Comparison of ENCODE assay signal across 11 cellular contexts in genomic region chr1:156492013-156492590, GRCh38. TPM values are rescaled to one million over a fixed set of nuclear protein-coding genes. Genes with fewer than 3 reads are reported as not detected.
DNase-seq lines count a peak whose midpoint lies in the region; ATAC-seq and TF ChIP-seq lines count a peak whose summit lies in the region.
"Had no signal": no experiment of that assay in that cellular context is flagged by ENCODE, and none has a peak within 500 bp of the region (broad histone marks: within the 10 kb centered on the region; RNA-seq: fewer than 3 reads in every experiment).

No MANE protein-coding gene starts in this region.

- peaks cover 15 to 98% of the 10 kb centered on the region in 2 donors for H3K4me1 ChIP-seq in right atrium auricular region
- H3K4me1 ChIP-seq in subcutaneous abdominal adipose tissue (ENCODE audit: control insufficient read depth in 5 of 5, insufficient read depth in 5 of 5, low read length in 5 of 5) = peaks cover 58 to 92% (median 90%) of the 10 kb centered on the region in 5 donors

- H3K27ac ChIP-seq in WERI-Rb-1 (peak overlapping the region; percentile 89), right atrium auricular region (peak overlapping the region; percentile 97 to 100), subcutaneous abdominal adipose tissue (ENCODE audit: low read depth, low read length) (peak overlapping the region; percentile 72)

- H3K9me3 ChIP-seq in WERI-Rb-1 (ENCODE audit: severe bottlenecking) (no peaks in the 10 kb centered on the region), right atrium auricular region (no peaks in the 10 kb centered on the region), subcutaneous abdominal adipose tissue (ENCODE audit: control insufficient read depth in 5 of 5, low read length in 5 of 5) (no peaks in the 10 kb centered on the region)

- H3K27me3 ChIP-seq in WERI-Rb-1 (ENCODE audit: insufficient read depth, low read depth, severe bottlenecking) = no peaks in the 10 kb centered on the region
- no peaks in the 10 kb centered on the region for H3K27me3 ChIP-seq in right atrium auricular region
- H3K27me3 ChIP-seq in subcutaneous abdominal adipose tissue (ENCODE audit: control insufficient read depth in 5 of 5, insufficient read depth in 4 of 5, low read length in 5 of 5) = no peaks in the 10 kb centered on the region

- H3K9ac ChIP-seq in subcutaneous abdominal adipose tissue (ENCODE audit: low read length in 5 of 5) = no peak overlapping the region

- TF ChIP-seq CTCF in WERI-Rb-1 (IDR thresholded peaks at IDR 0.05; ENCODE audit: low read depth, low read length) (no peak), right atrium auricular region (IDR thresholded peaks at IDR 0.05) (no peak)

- H3K36me3 ChIP-seq in WERI-Rb-1 (peaks cover 59% of the 10 kb centered on the region), right atrium auricular region (peaks cover 7% of the 10 kb centered on the region), subcutaneous abdominal adipose tissue (ENCODE audit: control insufficient read depth in 5 of 5, insufficient read depth in 5 of 5, low read length in 5 of 5) (peaks cover 0 to 5% (median 4%) of the 10 kb centered on the region in 5 donors)

- DNase-seq in NCI-H526 treated with DMSO at 0.1 percent for 48 hours (lab: John Stamatoyannopoulos, UW) = peak; percentile 65
- no peak for DNase-seq in NCI-H526 (lab: John Stamatoyannopoulos, UW)
- no peak for DNase-seq in WERI-Rb-1
- no peak for DNase-seq in right atrium auricular region (ENCODE audit: low spot score)
- no peak for DNase-seq in CD1c-positive myeloid dendritic cell (ENCODE audit: extremely low spot score)
- DNase-seq in NCI-H226 = no peak
- DNase-seq: activated CD4-positive, alpha-beta T cell treated with anti-CD3 and anti-CD28 coated beads for 4 hours; NCI-H1092 had no signal

- no peak overlapping the region for H3K4me3 ChIP-seq in WERI-Rb-1 (ENCODE audit: low read depth, low read length)
- no peak overlapping the region for H3K4me3 ChIP-seq in right atrium auricular region
- peak overlapping the region in 2 of 5 donors; percentile 7 to 42 for H3K4me3 ChIP-seq in subcutaneous abdominal adipose tissue (ENCODE audit: low read depth in 1 of 5, low read length in 5 of 5)

- ATAC-seq in GM21825 (IDR thresholded peaks at IDR 0.05; ENCODE audit: unreplicated experiment) = no peak
- ATAC-seq: Panc1 had no signal

RNA-seq across cellular contexts. Expression of gene MEF2D, which starts 8.5 kb away (rescaled TPM):
- total RNA-seq in right atrium auricular region = 100 to 1,000 TPM in 1 of 2 donors, 10 to 100 TPM in 1; 80.1 to 104 TPM
